Comparison of ENCODE assay signal across 15 cellular contexts in the genomic region with DNA sequence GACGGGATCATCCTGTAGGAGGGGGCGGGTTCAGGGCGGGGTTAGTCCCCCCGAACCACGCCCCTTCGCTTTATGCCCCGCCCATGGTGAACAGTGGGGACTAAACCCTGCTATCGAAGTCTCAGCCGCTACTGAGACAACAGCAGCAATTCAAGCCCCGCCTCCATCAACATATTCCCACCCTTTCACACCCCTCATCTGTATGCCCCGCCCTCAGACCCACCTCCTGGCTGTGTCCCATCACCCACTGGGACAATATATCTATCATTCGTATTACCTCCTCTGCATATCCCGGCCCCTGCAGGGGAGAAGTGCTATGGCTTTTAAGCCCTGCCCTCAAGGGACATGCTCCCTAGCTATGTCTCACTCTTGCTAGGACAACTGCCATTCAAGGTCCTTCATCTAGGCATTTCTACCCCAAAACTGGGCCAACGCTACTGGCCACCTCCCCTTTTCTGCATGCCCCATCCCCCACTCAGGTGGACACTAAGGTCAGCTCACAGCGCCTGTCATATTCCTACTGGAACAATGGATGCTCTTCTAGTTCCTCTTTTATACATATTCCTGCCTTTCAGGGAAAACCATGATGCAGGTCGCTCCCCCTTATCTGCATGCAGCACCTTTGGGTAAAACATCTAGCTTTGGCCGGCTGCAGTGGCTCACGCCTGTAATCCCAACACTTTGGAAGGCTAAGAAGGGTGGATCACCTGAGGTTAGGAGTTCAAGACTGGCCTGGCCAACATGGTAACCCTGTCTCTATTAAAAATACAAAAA. TPM values are rescaled to one million over a fixed set of nuclear protein-coding genes. Genes with fewer than 3 reads are reported as not detected.
DNase-seq lines count a peak whose midpoint lies in the region; ATAC-seq and TF ChIP-seq lines count a peak whose summit lies in the region.
"Had no signal": no experiment of that assay in that cellular context is flagged by ENCODE, and none has a peak within 500 bp of the region (broad histone marks: within the 10 kb centered on the region; RNA-seq: fewer than 3 reads in every experiment).

No MANE protein-coding gene starts in this region.

- no TSS peak for BruUV-seq in Panc1 (replicated peaks; lab: Mats Ljungman, UMichigan)

- peak; percentile 27 for ATAC-seq in Panc1
- ATAC-seq: body of pancreas; naive thymus-derived CD8-positive, alpha-beta T cell; sciatic nerve had no signal

- H3K9me3 ChIP-seq in Panc1 (ENCODE audit: control insufficient read depth, insufficient read depth, low read depth, low read length) (no peaks in the 10 kb centered on the region), iPS DF 6.9 (ENCODE audit: control insufficient read depth, insufficient read depth, low read length) (no peaks in the 10 kb centered on the region), spleen (no peaks in the 10 kb centered on the region)
- H3K9me3 ChIP-seq: body of pancreas had no signal

- intact Hi-C loops in Panc1 (cut with micrococcal nuclease; ENCODE audit: unreplicated experiment): no loop called here
- intact Hi-C loops in spleen (cut with DNase I; ENCODE audit: low total_unique reads): no loop called here

- H3K36me3 ChIP-seq in Panc1 (ENCODE audit: control insufficient read depth, insufficient read depth, low read length) (no peaks in the 10 kb centered on the region), iPS DF 6.9 (ENCODE audit: control insufficient read depth, insufficient read depth, low read length) (no peaks in the 10 kb centered on the region; the same call in 1 of the 2 replicates), spleen (peaks cover 0 to 46% (median 10%) of the 10 kb centered on the region in 6 donors)

- peaks cover 9% of the 10 kb centered on the region; the same call in 1 of the 2 replicates for H3K27me3 ChIP-seq in Panc1 (ENCODE audit: control insufficient read depth, insufficient read depth, low read length)
- H3K27me3 ChIP-seq in iPS DF 6.9 (ENCODE audit: control insufficient read depth, insufficient read depth, low read length): no peaks in the 10 kb centered on the region
- H3K27me3 ChIP-seq in spleen (replicated peaks in 1 of 7): peaks cover 0 to 39% (median 19%) of the 10 kb centered on the region in 7 donors
- H3K27me3 ChIP-seq: body of pancreas had no signal

- POLR2A ChIA-PET in Panc1 (lab: Charles Lee): interaction anchor here (0.6 to 0.9 kb wide), 3 partner anchors 17 to 127 kb away, joined by 3 to 6 read pairs (median 3); a partner anchor contains a TSS

- DNase-seq in NCI-H748 (lab: John Stamatoyannopoulos, UW; ENCODE audit: unreplicated experiment) (peak; percentile 40), NCI-H748 treated with DMSO at 0.1 percent for 48 hours (lab: John Stamatoyannopoulos, UW) (no peak), Panc1 (ENCODE audit: low read depth, low spot score) (no peak), iPS DF 6.9 (ENCODE audit: low read depth, low spot score) (peak; percentile 72), spleen (peak; percentile 16), NCI-H2081 treated with DMSO at 0.1 percent for 48 hours (lab: John Stamatoyannopoulos, UW) (no peak), KG1 (lab: John Stamatoyannopoulos, UW) (no peak), NCI-H1092 (lab: John Stamatoyannopoulos, UW) (no peak)
- DNase-seq: activated CD4-positive, alpha-beta T cell treated with anti-CD3 and anti-CD28 coated beads, Interleukin-2, amount 50 U/mL, for 4 hours; body of pancreas; RPMI8226 had no signal

- no peak for TF ChIP-seq CTCF in Panc1 (IDR thresholded peaks at IDR 0.05)
- no peak for TF ChIP-seq CTCF in spleen (IDR thresholded peaks at IDR 0.05 in 8 of 11, conservative IDR thresholded peaks at IDR 0.05 in 3 of 11)

- peaks cover 9% of the 10 kb centered on the region; the same call in 1 of the 2 replicates for H3K4me1 ChIP-seq in Panc1 (ENCODE audit: control insufficient read depth, insufficient read depth, low read length)
- H3K4me1 ChIP-seq in iPS DF 6.9 (ENCODE audit: control insufficient read depth, insufficient read depth, low read length): peaks cover 10% of the 10 kb centered on the region
- H3K4me1 ChIP-seq in spleen: peaks cover 0 to 18% (median 7%) of the 10 kb centered on the region in 6 donors

- no peak overlapping the region for H3K4me3 ChIP-seq in Panc1 (ENCODE audit: low read depth in 2 of 2, low read length in 2 of 2)
- H3K4me3 ChIP-seq in iPS DF 6.9 (ENCODE audit: low read length): peak overlapping the region; percentile 68; the same call in 1 of the 2 replicates
- no peak overlapping the region for H3K4me3 ChIP-seq in spleen
- H3K4me3 ChIP-seq: body of pancreas had no signal

- TF ChIP-seq POLR2A in spleen (IDR thresholded peaks at IDR 0.05): no peak

- WGBS in iPS DF 6.9 (ENCODE audit: insufficient coverage, insufficient read length): no CpG with 5 or more reads among the region's 18 CpGs
- 69 to 92% (median 71%) methylated on average over 17 to 18 of the region's 18 CpGs for WGBS in spleen, 5 donors

- no peak overlapping the region for H3K27ac ChIP-seq in Panc1 (ENCODE audit: low read length)
- H3K27ac ChIP-seq in iPS DF 6.9 (ENCODE audit: low read length): no peak overlapping the region
- no peak overlapping the region for H3K27ac ChIP-seq in spleen
- H3K27ac ChIP-seq: body of pancreas had no signal

- CTCF ChIA-PET in Panc1 (lab: Charles Lee): interaction anchor here (0.5 to 1.6 kb wide), 8 partner anchors 15 to 103 kb away, joined by 3 to 15 read pairs (median 6); a partner anchor contains a TSS

- in situ Hi-C loops in Panc1 (cut with HindIII; ENCODE audit: low pct_unique_long_range_greater_than_20kb, low sequenced_read_pairs): no loop called here

RNA-seq across cellular contexts. Expression of a gene that starts 11.9 kb away (rescaled TPM):
- total RNA-seq in Panc1 (2021; ENCODE audit: unreplicated experiment): 15.2 TPM
- 28.4 TPM for polyA plus RNA-seq in Panc1 (2012; ENCODE audit: insufficient read length)
- 1 to 10 TPM; 2.2 to 6.0 (median 4.6) TPM for total RNA-seq in spleen
- polyA plus RNA-seq in spleen: 1 to 10 TPM in 1 of 3 donors, under 1 TPM in 2; 0.67 to 1.2 (median 0.99) TPM

RNA-seq across cellular contexts. Expression of a gene that starts 12.5 kb away (rescaled TPM):
- total RNA-seq in Panc1 (2021; ENCODE audit: unreplicated experiment) (0.57 TPM), spleen (not detected)
- 0.27 TPM for polyA plus RNA-seq in Panc1 (2012; ENCODE audit: insufficient read length)
- not detected for polyA plus RNA-seq in spleen
- total RNA-seq: body of pancreas; liver; naive thymus-derived CD8-positive, alpha-beta T cell; NCI-H460; sciatic nerve had no signal
- polyA plus RNA-seq: liver had no signal

RNA-seq across cellular contexts. Expression of a gene that starts 27.1 kb away (rescaled TPM):
- total RNA-seq in Panc1 (2021; ENCODE audit: unreplicated experiment): 3.7 TPM
- 1.5 TPM for polyA plus RNA-seq in Panc1 (2012; ENCODE audit: insufficient read length)
- 100 to 1,000 TPM; 178 to 354 (median 288) TPM for total RNA-seq in spleen
- 100 to 1,000 TPM; 421 to 492 (median 452) TPM for polyA plus RNA-seq in spleen
- total RNA-seq: NCI-H460 had no signal

RNA-seq across cellular contexts. Expression of a gene that starts 33.5 kb away (rescaled TPM):
- total RNA-seq in Panc1 (2021; ENCODE audit: unreplicated experiment) (1,339 TPM), spleen (100 to 1,000 TPM in 1 of 7 donors, 10 to 100 TPM in 6; 66.4 to 108 (median 84.1) TPM)
- 1,600 TPM for polyA plus RNA-seq in Panc1 (2012; ENCODE audit: insufficient read length)
- 10 to 100 TPM; 26.7 to 56.3 (median 42.1) TPM for polyA plus RNA-seq in spleen

RNA-seq across cellular contexts. Expression of a gene that starts 40.5 kb away (rescaled TPM):
- 0.33 TPM for total RNA-seq in Panc1 (2021; ENCODE audit: unreplicated experiment)
- polyA plus RNA-seq in Panc1 (2012; ENCODE audit: insufficient read length): not detected
- total RNA-seq in spleen: not detected
- not detected for polyA plus RNA-seq in spleen
- total RNA-seq: body of pancreas; liver; naive thymus-derived CD8-positive, alpha-beta T cell; NCI-H460; sciatic nerve had no signal
- polyA plus RNA-seq: liver; naive thymus-derived CD8-positive, alpha-beta T cell had no signal

Comparison
In these comparisons a context has a peak if more than half of its experiments do, and no peak if none do; other contexts are left out.
1. DNase-seq: peak in NCI-H748 (single experiment), iPS DF 6.9 (single experiment) and spleen (single experiment); none in NCI-H748 treated with DMSO at 0.1 percent for 48 hours (single experiment), Panc1 (single experiment), NCI-H2081 treated with DMSO at 0.1 percent for 48 hours (single experiment), KG1 (single experiment) and NCI-H1092 (single experiment).
2. RNA of a gene that starts 27.1 kb away (total RNA-seq): 178 to 354 TPM in spleen; 3.7 TPM in Panc1 (single experiment); every median in the first group is over 10 times any median in the second.